ENCODE assay signal across 17 cellular contexts in genomic region chr10:11049772-11050171, GRCh38.
"Had no signal": no experiment of that assay in that cellular context is flagged by ENCODE, and none has a peak within 500 bp of the region (broad histone marks: within the 10 kb centered on the region; RNA-seq: fewer than 3 reads in every experiment).

No MANE protein-coding gene starts in this region.

- ATAC-seq: activated CD8-positive, alpha-beta memory T cell treated with anti-CD3 and anti-CD28 coated beads, Interleukin-2, amount 10 ng/mL, durations not matched to agents 7 days and 5 days; natural killer cell; stimulated activated naive CD8-positive, alpha-beta T cell treated with anti-CD3 and anti-CD28 coated beads, Interleukin-15, Interleukin-2, amounts not matched to agents 100 U/mL and 50 U/mL, for 24 hours had no signal

- H3K4me1 ChIP-seq: colonic mucosa had no signal

- H3K4me3 ChIP-seq: colonic mucosa, thoracic aorta had no signal

- H3K9me3 ChIP-seq: colonic mucosa, thoracic aorta had no signal

- H3K27me3 ChIP-seq: colonic mucosa had no signal

- DNase-seq: activated CD4-positive, alpha-beta T cell treated with anti-CD3 and anti-CD28 coated beads for 1 hour; activated CD4-positive, alpha-beta T cell treated with anti-CD3 and anti-CD28 coated beads, Interleukin-2, amount 50 U/mL, for 48 hours; activated CD8-positive, alpha-beta memory T cell treated with anti-CD3 and anti-CD28 coated beads, Interleukin-2, amount 10 ng/mL, durations not matched to agents 7 days and 5 days; activated gamma-delta T cell treated with Interleukin-2 at 50 U/mL for 16 hours; activated naive CD8-positive, alpha-beta T cell treated with anti-CD3 and anti-CD28 coated beads for 36 hours; activated T-cell treated with anti-CD3 and anti-CD28 coated beads, Interleukin-2, amount 50 U/mL, for 48 hours; aorta; colonic mucosa; effector memory CD4-positive, alpha-beta T cell; mammary epithelial cell; natural killer cell; occipital lobe; stimulated activated CD4-positive, alpha-beta T cell treated with anti-CD3 and anti-CD28 coated beads, Interleukin-4, amount 100 ng/mL, for 1 hour; stimulated activated CD8-positive, alpha-beta memory T cell treated with anti-CD3 and anti-CD28 coated beads, Interleukin-4, amount 100 ng/mL, for 48 hours; stimulated activated naive CD8-positive, alpha-beta T cell treated with anti-CD3 and anti-CD28 coated beads, Interleukin-15, Interleukin-2, amounts not matched to agents 100 U/mL and 50 U/mL, for 24 hours; T-helper 9 cell had no signal

- H3K36me3 ChIP-seq: colonic mucosa, thoracic aorta had no signal

- H3K27ac ChIP-seq: colonic mucosa had no signal
